Comparison of ENCODE assay signal across 8 cellular contexts in genomic region chr1:23790696-23791433, GRCh38. TPM values are rescaled to one million over a fixed set of nuclear protein-coding genes. Genes with fewer than 3 reads are reported as not detected.
DNase-seq lines count a peak whose midpoint lies in the region; TF ChIP-seq lines count a peak whose summit lies in the region.

TSS of gene LYPLA2 (plus strand) at chr1:23791145. CDS start at chr1:23792683, 1,538 bp downstream.

- peak; percentile 48 for DNase-seq in GM04503 (ENCODE audit: low read depth)
- peak; percentile 66 for DNase-seq in HFF-Myc (ENCODE audit: extremely low read depth, low read depth)
- DNase-seq in NCI-H1105 (lab: John Stamatoyannopoulos, UW): peak; percentile 88
- peak; percentile 74 to 87 (median 81) for DNase-seq in T-helper 1 cell
- DNase-seq in cardiac septum (ENCODE audit: low spot score): peak; percentile 98
- DNase-seq in posterior cingulate gyrus: peak; percentile 94 to 99 (median 96)
- DNase-seq in transverse colon: peak; percentile 94

- in situ Hi-C loops in transverse colon (cut with MboI; ENCODE audit: low pct_ligation_motif_present in 1 of 4, low pct_unique_long_range_greater_than_20kb in 1 of 4, low sequenced_read_pairs in 3 of 4): no loop called here

- TF ChIP-seq CTCF in HFF-Myc (IDR thresholded peaks at IDR 0.05; ENCODE audit: low read depth, low read length, missing control alignments) (no peak), transverse colon (IDR thresholded peaks at IDR 0.05) (no peak)

- TF ChIP-seq EP300 in transverse colon (IDR thresholded peaks at IDR 0.05; ENCODE audit: low read depth): no peak

- WGBS in adipose tissue, 3 donors: 1% methylated on average over 41 to 45 of the region's 45 CpGs
- 0 to 2% methylated on average over 2 to 45 of the region's 45 CpGs for WGBS in transverse colon (ENCODE audit: low coverage in 1 of 2), 2 donors

- H3K9me3 ChIP-seq in transverse colon: no peaks in the 10 kb centered on the region

- no peaks in the 10 kb centered on the region for H3K27me3 ChIP-seq in transverse colon

- H3K4me1 ChIP-seq in transverse colon: peaks cover 11 to 37% (median 28%) of the 10 kb centered on the region in 4 donors

- TF ChIP-seq POLR2A in transverse colon (IDR thresholded peaks at IDR 0.05): peak; percentile 61

- H3K4me3 ChIP-seq in HFF-Myc (replicated peaks; ENCODE audit: low read depth, low read length): peak within 1 kb of the TSS; percentile 97
- peak within 1 kb of the TSS; percentile 66 to 87 (median 76) for H3K4me3 ChIP-seq in transverse colon

- H3K27ac ChIP-seq in adipose tissue (ENCODE audit: low read depth, low read length): no peak within 1 kb of the TSS
- peak within 1 kb of the TSS; percentile 78 to 90 (median 86) for H3K27ac ChIP-seq in transverse colon

- peaks cover 0 to 22% (median 5%) of the 10 kb centered on the region in 4 donors for H3K36me3 ChIP-seq in transverse colon

- intact Hi-C loops in cardiac septum (cut with DNase I) (loop anchor here (1.0 to 5.0 kb wide), 3 partner anchors 9 to 36 kb away; partner anchors contain the start of genes GALE and HMGCL), posterior cingulate gyrus (cut with DNase I) (loop anchor here (1.0 kb wide), 2 partner anchors 9 to 13 kb away; partner anchors contain the start of genes GALE and PITHD1), transverse colon (cut with DNase I; ENCODE audit: low total_unique reads) (no loop called here)

RNA-seq across cellular contexts. Expression of gene LYPLA2, which starts in this region (rescaled TPM):
- 10 to 100 TPM; 29.9 to 46.0 (median 41.2) TPM for polyA plus RNA-seq in adipose tissue
- total RNA-seq in cardiac septum: 27.2 TPM
- total RNA-seq in transverse colon: 100 to 1,000 TPM in 1 of 4 donors, 10 to 100 TPM in 3; 23.1 to 110 (median 84.4) TPM

Comparison
In these comparisons a context has a peak if more than half of its experiments do, and no peak if none do; other contexts are left out.
1. DNase-seq: peak in every context shown above with its lines; median percentile 98 in cardiac septum; 96 in posterior cingulate gyrus; 94 in transverse colon; 88 in NCI-H1105; 81 in T-helper 1 cell; 66 in HFF-Myc; 48 in GM04503.